Comparison of ENCODE assay signal across 18 cellular contexts in genomic region chr10:3213758-3214545, GRCh38. TPM values are rescaled to one million over a fixed set of nuclear protein-coding genes. Genes with fewer than 3 reads are reported as not detected.
DNase-seq lines count a peak whose midpoint lies in the region; ATAC-seq, FAIRE-seq and TF ChIP-seq lines count a peak whose summit lies in the region.
"Had no signal": no experiment of that assay in that cellular context is flagged by ENCODE, and none has a peak within 500 bp of the region (broad histone marks: within the 10 kb centered on the region; RNA-seq: fewer than 3 reads in every experiment).

No MANE protein-coding gene starts in this region.

- no peaks in the 10 kb centered on the region for H3K79me2 ChIP-seq in trophoblast cell (ENCODE audit: control insufficient read depth, insufficient read depth, low read length, poor library complexity)

- intact Hi-C loops in vagina (cut with DNase I): no loop called here

- H3K36me3 ChIP-seq in bronchial epithelial cell (ENCODE audit: control insufficient read depth, insufficient read depth, low read length): no peaks in the 10 kb centered on the region
- H3K36me3 ChIP-seq in trophoblast cell (ENCODE audit: control insufficient read depth in 1 of 2, insufficient read depth in 2 of 2, low read length in 2 of 2): no peaks in the 10 kb centered on the region
- H3K36me3 ChIP-seq in vagina: no peaks in the 10 kb centered on the region

- WGBS in trophoblast cell (ENCODE audit: extremely low coverage, insufficient coverage, insufficient read length): no CpG with 5 or more reads among the region's 20 CpGs

- H4K12ac ChIP-seq in trophoblast cell (ENCODE audit: low read depth, low read length): no peak overlapping the region

- no peak overlapping the region for H3K4ac ChIP-seq in trophoblast cell (ENCODE audit: low read depth, low read length)

- no peak for TF ChIP-seq POLR2A in vagina (IDR thresholded peaks at IDR 0.05)

- H3K18ac ChIP-seq in trophoblast cell (ENCODE audit: low read length): no peak overlapping the region

- no peak overlapping the region for H3K9ac ChIP-seq in trophoblast cell (ENCODE audit: low read length)

- H3K27ac ChIP-seq in trophoblast cell (ENCODE audit: low read depth, low read length) (no peak overlapping the region), vagina (peak overlapping the region; percentile 49)
- H3K27ac ChIP-seq: C4-2B, PC-9, RWPE1 had no signal

- no peak overlapping the region for H2BK5ac ChIP-seq in trophoblast cell (ENCODE audit: low read depth, low read length, poor library complexity)

- no peak overlapping the region for H4K8ac ChIP-seq in trophoblast cell (ENCODE audit: low read depth, low read length)

- DNase-seq in bronchial epithelial cell (ENCODE audit: low read depth): no peak
- peak; percentile 92 for DNase-seq in left kidney (ENCODE audit: low read depth, low spot score)
- no peak for DNase-seq in trophoblast cell
- DNase-seq in vagina (ENCODE audit: extremely low spot score in 2 of 2): no peak
- no peak for DNase-seq in NCI-H82 (lab: John Stamatoyannopoulos, UW)
- DNase-seq in COLO668 (lab: John Stamatoyannopoulos, UW; ENCODE audit: unreplicated experiment): no peak
- DNase-seq: DND-41, HCEC 1CT, KG1, NCI-H1105 treated with DMSO at 0.1 percent for 48 hours, NCI-H1930, NCI-H226, NCI-H524, PC-9 had no signal

- TF ChIP-seq CTCF in bronchial epithelial cell (IDR thresholded peaks at IDR 0.05; ENCODE audit: insufficient read depth, low read length, severe bottlenecking): no peak
- TF ChIP-seq CTCF in vagina (IDR thresholded peaks at IDR 0.05): no peak

- H4K91ac ChIP-seq in trophoblast cell (ENCODE audit: low read depth, low read length): peak overlapping the region; percentile 4

- H3K23ac ChIP-seq in trophoblast cell (ENCODE audit: low read length): no peak overlapping the region

- H3K14ac ChIP-seq in trophoblast cell (ENCODE audit: low read length): no peak overlapping the region

- no peak overlapping the region for H2BK120ac ChIP-seq in trophoblast cell (ENCODE audit: insufficient read depth, low read length, poor library complexity)

- no peaks in the 10 kb centered on the region for H3K27me3 ChIP-seq in bronchial epithelial cell (ENCODE audit: control insufficient read depth, insufficient read depth, low read length)
- no peaks in the 10 kb centered on the region for H3K27me3 ChIP-seq in trophoblast cell (ENCODE audit: insufficient read depth, low read length)
- no peaks in the 10 kb centered on the region for H3K27me3 ChIP-seq in vagina

- H3K4me1 ChIP-seq in trophoblast cell (ENCODE audit: control insufficient read depth in 1 of 2, insufficient read depth in 2 of 2, low read length in 2 of 2) (peaks cover 0 to 2% of the 10 kb centered on the region in 2 experiments), vagina (no peaks in the 10 kb centered on the region)

- H3K9me3 ChIP-seq in trophoblast cell (ENCODE audit: insufficient read depth, low read depth, low read length) (peaks cover 2% of the 10 kb centered on the region), vagina (no peaks in the 10 kb centered on the region)

- no peak overlapping the region for H2AFZ ChIP-seq in trophoblast cell (ENCODE audit: insufficient read depth, low read length, poor library complexity)
- H2AFZ ChIP-seq: PC-9 had no signal

- no peak overlapping the region for H3K4me2 ChIP-seq in trophoblast cell (ENCODE audit: low read length)
- H3K4me2 ChIP-seq: PC-9 had no signal

- peak; percentile 43 for FAIRE-seq in bronchial epithelial cell (lab: Jason Lieb, UNC)
- FAIRE-seq: G401.6 had no signal

- H3K79me1 ChIP-seq in trophoblast cell (ENCODE audit: low read length): peaks cover 2% of the 10 kb centered on the region

- H3K4me3 ChIP-seq in bronchial epithelial cell (ENCODE audit: low read depth, low read length) (no peak overlapping the region), trophoblast cell (ENCODE audit: low read depth, low read length) (no peak overlapping the region), vagina (no peak overlapping the region)
- H3K4me3 ChIP-seq: PC-9 had no signal

- ATAC-seq in GM21526 (IDR thresholded peaks at IDR 0.05; ENCODE audit: low FRiP score, unreplicated experiment): no peak

- H2AK5ac ChIP-seq in trophoblast cell (ENCODE audit: low read length): no peak overlapping the region

- peak overlapping the region; percentile 69 for H2BK12ac ChIP-seq in trophoblast cell (ENCODE audit: low read length)

RNA-seq across cellular contexts. Expression of gene PITRM1, which starts 41.4 kb away (rescaled TPM):
- total RNA-seq in bronchial epithelial cell (39.2 and 54.8 TPM in 2 replicates), vagina (58.9 TPM)
- polyA plus RNA-seq in trophoblast cell (2013): 38.5 and 39.4 TPM in 2 replicates
